17 cellular contexts compared by ENCODE assay signal in the genomic region with DNA sequence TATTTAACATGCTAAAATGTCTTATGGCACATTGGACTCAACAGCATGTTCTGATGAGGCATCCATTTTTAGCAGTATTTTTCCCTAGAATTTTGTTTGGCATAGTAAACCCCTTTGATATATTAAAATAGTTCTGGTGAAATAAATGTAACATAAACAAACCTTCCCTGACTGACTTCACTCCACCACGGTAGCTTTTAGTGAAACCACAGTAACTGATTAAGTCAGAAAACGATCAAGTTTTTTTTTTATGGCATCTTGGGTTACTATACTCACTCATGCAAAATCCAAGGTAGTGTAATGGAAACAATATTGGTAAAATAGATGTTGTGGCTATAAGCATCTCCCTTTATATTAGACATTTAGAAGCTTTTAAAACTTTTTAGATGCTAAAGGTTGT. TPM values are rescaled to one million over a fixed set of nuclear protein-coding genes. Genes with fewer than 3 reads are reported as not detected.
A peak's percentile ranks its signal among the peaks of the same experiment; 100 is the strongest.
DNase-seq lines count a peak whose midpoint lies in the region; ATAC-seq, FAIRE-seq and TF ChIP-seq lines count a peak whose summit lies in the region.
"Had no signal": no experiment of that assay in that cellular context is flagged by ENCODE, and none has a peak within 500 bp of the region (broad histone marks: within the 10 kb centered on the region; RNA-seq: fewer than 3 reads in every experiment).

No MANE protein-coding gene starts in this region.

- no peak for ATAC-seq in naive thymus-derived CD8-positive, alpha-beta T cell
- ATAC-seq in heart right ventricle = no peak

- no TSS peak for BruUV-seq in Calu3 (replicated peaks; lab: Mats Ljungman, UMichigan)

- no peak overlapping the region for H3K9ac ChIP-seq in KMS-11

- CTCF ChIA-PET in CD8-positive, alpha-beta memory T cell (lab: Charles Lee) = interaction anchor here (1.2 to 1.5 kb wide), 2 partner anchors 60 to 160 kb away, joined by 3 to 4 read pairs; a partner anchor contains a TSS
- CTCF ChIA-PET in Calu3 (lab: Charles Lee) = interaction anchor here (0.7 kb wide), 1 partner anchor 599 kb away, joined by 3 read pairs; no protein-coding TSS in a partner anchor

- peak overlapping the region; percentile 85 for H3K4me2 ChIP-seq in KMS-11

- no peaks in the 10 kb centered on the region for H3K9me3 ChIP-seq in CD8-positive, alpha-beta memory T cell (ENCODE audit: low read length)
- no peaks in the 10 kb centered on the region for H3K9me3 ChIP-seq in heart right ventricle
- H3K9me3 ChIP-seq: prostate gland, tibial artery had no signal

- no peaks in the 10 kb centered on the region for H3K27me3 ChIP-seq in CD8-positive, alpha-beta memory T cell (ENCODE audit: insufficient read depth, low read length, poor library complexity, severe bottlenecking)
- H3K27me3 ChIP-seq in KMS-11 (ENCODE audit: insufficient read depth, low read depth) (no peaks in the 10 kb centered on the region), heart right ventricle (no peaks in the 10 kb centered on the region)
- H3K27me3 ChIP-seq: tibial artery had no signal

- no peak overlapping the region for H2AFZ ChIP-seq in KMS-11 (ENCODE audit: low read depth)

- H3K4me1 ChIP-seq in CD8-positive, alpha-beta memory T cell (ENCODE audit: insufficient read depth, low read length) = peaks cover 37% of the 10 kb centered on the region
- H3K4me1 ChIP-seq in KMS-11 (ENCODE audit: low read depth, poor library complexity, severe bottlenecking) (peaks cover 40% of the 10 kb centered on the region), heart right ventricle (peaks cover 3 to 62% (median 34%) of the 10 kb centered on the region in 9 donors)

- H3K27ac Mint-ChIP-seq in CD8-positive, alpha-beta memory T cell = peak overlapping the region; percentile 45 to 99 (median 79)
- H3K27ac Mint-ChIP-seq in brain = peak overlapping the region in 1 of 5 experiments; percentile 47
- H3K27ac Mint-ChIP-seq in naive thymus-derived CD8-positive, alpha-beta T cell = peak overlapping the region in 8 of 10 donors; percentile 33 to 98 (median 60)
- H3K27ac Mint-ChIP-seq in Calu3 (ENCODE audit: unreplicated experiment) = no peak overlapping the region

- 83 to 93% methylated on average over 2 of the region's 2 CpGs for whole genome bisulfite sequencing in heart right ventricle, 2 donors

- no peak for DNase-seq in CD8-positive, alpha-beta memory T cell
- DNase-seq in naive thymus-derived CD8-positive, alpha-beta T cell = no peak
- DNase-seq in Calu3 (no peak), GM12892 (ENCODE audit: insufficient read length) (no peak), heart right ventricle (no peak)
- DNase-seq: activated naive CD4-positive, alpha-beta T cell; caudate nucleus; NCI-H1092; NK-92 treated with Interleukin-12 subunit alpha and Interleukin-12 subunit beta, amount 100 ng/mL, for 24 hours; SHP77; stimulated activated CD4-positive, alpha-beta T cell treated with anti-CD3 and anti-CD28 coated beads, Interleukin-15, amount 100 ng/mL, for 24 hours; T-helper 9 cell; tibial artery had no signal

- no peak for TF ChIP-seq POLR2A in GM12892 (IDR thresholded peaks at IDR 0.05; ENCODE audit: low read depth, low read length)

- H4K20me1 ChIP-seq in KMS-11 (ENCODE audit: insufficient read depth) = peaks cover 10% of the 10 kb centered on the region; the same call in 1 of the 2 replicates

- peaks cover 56 to 74% (median 69%) of the 10 kb centered on the region in 3 donors for H3K4me1 Mint-ChIP-seq in CD8-positive, alpha-beta memory T cell
- peaks cover 52% of the 10 kb centered on the region for H3K4me1 Mint-ChIP-seq in brain
- H3K4me1 Mint-ChIP-seq in naive thymus-derived CD8-positive, alpha-beta T cell = peaks cover 26 to 67% (median 60%) of the 10 kb centered on the region in 4 donors
- H3K4me1 Mint-ChIP-seq in Calu3 (ENCODE audit: low read depth, unreplicated experiment) = peaks cover 55% of the 10 kb centered on the region

- peaks cover 0 to 48% (median 6%) of the 10 kb centered on the region in 3 donors for H3K36me3 Mint-ChIP-seq in CD8-positive, alpha-beta memory T cell
- H3K36me3 Mint-ChIP-seq in brain = peaks cover 32% of the 10 kb centered on the region
- peaks cover 0 to 37% (median 0%) of the 10 kb centered on the region in 3 donors for H3K36me3 Mint-ChIP-seq in naive thymus-derived CD8-positive, alpha-beta T cell
- peaks cover 82% of the 10 kb centered on the region for H3K36me3 Mint-ChIP-seq in Calu3 (ENCODE audit: insufficient read depth, unreplicated experiment)

- H3K4me3 Mint-ChIP-seq in CD8-positive, alpha-beta memory T cell = peak overlapping the region in 1 of 7 donors; percentile 66
- H3K4me3 Mint-ChIP-seq in brain = peak overlapping the region in 4 of 5 experiments; percentile 10 to 99 (median 81)
- peak overlapping the region in 3 of 10 donors; percentile 7 to 92 (median 23) for H3K4me3 Mint-ChIP-seq in naive thymus-derived CD8-positive, alpha-beta T cell
- H3K4me3 Mint-ChIP-seq in Calu3 (ENCODE audit: low read depth, unreplicated experiment) = no peak overlapping the region

- H3K79me2 ChIP-seq in KMS-11 (ENCODE audit: insufficient read depth, low read depth) = peaks cover 66% of the 10 kb centered on the region

- intact Hi-C loops in Calu3 (cut with micrococcal nuclease; ENCODE audit: unreplicated experiment) (no loop called here), heart right ventricle (cut with DNase I) (loop anchor here in 1 of 10 donors (5.0 kb wide), 1 partner anchor 131 kb away; no protein-coding TSS in a partner anchor)

- FAIRE-seq in GM12892 (lab: Jason Lieb, UNC) = no peak
- FAIRE-seq: G401.6 had no signal

- POLR2A ChIA-PET in CD8-positive, alpha-beta memory T cell (lab: Charles Lee) = interaction anchor here (3.6 to 3.8 kb wide), 2 partner anchors 135 to 219 kb away, joined by 35 to 65 read pairs; a partner anchor contains a TSS
- POLR2A ChIA-PET in naive thymus-derived CD8-positive, alpha-beta T cell (lab: Charles Lee) = interaction anchor here (2.1 to 4.2 kb wide), 2 partner anchors 134 to 160 kb away, joined by 8 to 58 read pairs; a partner anchor contains a TSS

- H3K9me3 Mint-ChIP-seq in CD8-positive, alpha-beta memory T cell = no peaks in the 10 kb centered on the region
- H3K9me3 Mint-ChIP-seq in brain (peaks cover 0 to 2% (median 0%) of the 10 kb centered on the region in 5 experiments), Calu3 (ENCODE audit: low read depth, unreplicated experiment) (no peaks in the 10 kb centered on the region)
- no peaks in the 10 kb centered on the region for H3K9me3 Mint-ChIP-seq in naive thymus-derived CD8-positive, alpha-beta T cell

- H3K4me3 ChIP-seq in CD8-positive, alpha-beta memory T cell (ENCODE audit: low read length) = no peak overlapping the region
- no peak overlapping the region for H3K4me3 ChIP-seq in KMS-11 (IDR thresholded peaks at IDR 0.05; ENCODE audit: insufficient read depth, low read depth, low read length)
- H3K4me3 ChIP-seq in heart right ventricle = no peak overlapping the region
- H3K4me3 ChIP-seq: tibial artery had no signal

- no peak overlapping the region for H3K27ac ChIP-seq in CD8-positive, alpha-beta memory T cell (ENCODE audit: low read depth, low read length)
- H3K27ac ChIP-seq in KMS-11 (no peak overlapping the region), heart right ventricle (no peak overlapping the region)

- no peak for TF ChIP-seq CTCF in KMS-11 (conservative IDR thresholded peaks at IDR 0.05; ENCODE audit: low read depth, low read length)
- no peak for TF ChIP-seq CTCF in brain (conservative IDR thresholded peaks at IDR 0.05)
- no peak for TF ChIP-seq CTCF in Calu3 (IDR thresholded peaks at IDR 0.05; ENCODE audit: unreplicated experiment)
- no peak for TF ChIP-seq CTCF in heart right ventricle (IDR thresholded peaks at IDR 0.05)

- H3K27me3 Mint-ChIP-seq in CD8-positive, alpha-beta memory T cell = no peaks in the 10 kb centered on the region
- peaks cover 14% of the 10 kb centered on the region for H3K27me3 Mint-ChIP-seq in brain
- H3K27me3 Mint-ChIP-seq in naive thymus-derived CD8-positive, alpha-beta T cell = no peaks in the 10 kb centered on the region
- no peaks in the 10 kb centered on the region for H3K27me3 Mint-ChIP-seq in Calu3 (ENCODE audit: unreplicated experiment)

- H3K36me3 ChIP-seq in CD8-positive, alpha-beta memory T cell (ENCODE audit: insufficient read depth, low read length) = peaks cover 9% of the 10 kb centered on the region
- peaks cover 11% of the 10 kb centered on the region; the same call in 1 of the 2 replicates for H3K36me3 ChIP-seq in KMS-11 (ENCODE audit: insufficient read depth)
- H3K36me3 ChIP-seq in heart right ventricle = peaks cover 0 to 35% (median 10%) of the 10 kb centered on the region in 9 donors
- H3K36me3 ChIP-seq: prostate gland had no signal

RNA-seq across cellular contexts. Expression of a gene that starts 2.8 kb away (rescaled TPM):
- 100 to 1,000 TPM; 127 to 135 TPM for total RNA-seq in CD8-positive, alpha-beta memory T cell
- polyA plus RNA-seq in CD8-positive, alpha-beta memory T cell = 156 TPM
- polyA plus RNA-seq in brain (ENCODE audit: insufficient read depth, low read depth, low replicate concordance) (57.0 TPM), heart right ventricle (10 to 100 TPM; 17.5 to 79.0 TPM)
- total RNA-seq in naive thymus-derived CD8-positive, alpha-beta T cell = 100 to 1,000 TPM; 114 to 118 TPM
- 100 to 1,000 TPM; 121 to 165 (median 144) TPM for polyA plus RNA-seq in naive thymus-derived CD8-positive, alpha-beta T cell
- total RNA-seq in Calu3 (2022) (147 and 152 TPM in 2 replicates), heart right ventricle (10 to 100 TPM; 17.5 to 33.7 (median 21.9) TPM)
- polyA plus RNA-seq in GM12892 (2012; ENCODE audit: missing spikeins) = 83.7 TPM

RNA-seq across cellular contexts. Expression of a gene that starts 3.1 kb away (rescaled TPM):
- total RNA-seq in CD8-positive, alpha-beta memory T cell = 100 to 1,000 TPM; 128 to 131 TPM
- polyA plus RNA-seq in CD8-positive, alpha-beta memory T cell = 41.5 TPM
- polyA plus RNA-seq in brain (ENCODE audit: insufficient read depth, low read depth, low replicate concordance) (62.8 TPM), heart right ventricle (10 to 100 TPM; 45.8 to 47.8 TPM)
- 100 to 1,000 TPM; 103 to 120 TPM for total RNA-seq in naive thymus-derived CD8-positive, alpha-beta T cell
- polyA plus RNA-seq in naive thymus-derived CD8-positive, alpha-beta T cell = 10 to 100 TPM; 47.7 to 67.2 (median 50.8) TPM
- total RNA-seq in Calu3 (2022) (142 and 167 TPM in 2 replicates), heart right ventricle (10 to 100 TPM; 67.5 to 86.5 (median 76.2) TPM)
- polyA plus RNA-seq in GM12892 (2012; ENCODE audit: missing spikeins) = 131 TPM

RNA-seq across cellular contexts. Expression of a gene that starts 59.6 kb away (rescaled TPM):
- 100 to 1,000 TPM; 158 to 162 TPM for total RNA-seq in CD8-positive, alpha-beta memory T cell
- polyA plus RNA-seq in CD8-positive, alpha-beta memory T cell = 311 TPM
- polyA plus RNA-seq in brain (ENCODE audit: insufficient read depth, low read depth, low replicate concordance) (47.2 TPM), heart right ventricle (100 to 1,000 TPM in 1 of 2 donors, 10 to 100 TPM in 1; 15.9 to 101 TPM)
- 10 to 100 TPM; 61.4 to 68.5 TPM for total RNA-seq in naive thymus-derived CD8-positive, alpha-beta T cell
- 100 to 1,000 TPM; 142 to 267 (median 173) TPM for polyA plus RNA-seq in naive thymus-derived CD8-positive, alpha-beta T cell
- total RNA-seq in Calu3 (2022) (200 and 210 TPM in 2 replicates), heart right ventricle (10 to 100 TPM; 63.8 to 88.2 (median 76.1) TPM)
- 90.8 TPM for polyA plus RNA-seq in GM12892 (2012; ENCODE audit: missing spikeins)
